In genomic region chr5:172403191-172403794, GRCh38 we compare ENCODE assay signal across 11 cellular contexts. TPM values are rescaled to one million over a fixed set of nuclear protein-coding genes. Genes with fewer than 3 reads are reported as not detected.
DNase-seq lines count a peak whose midpoint lies in the region; ATAC-seq and TF ChIP-seq lines count a peak whose summit lies in the region.
"Had no signal": no experiment of that assay in that cellular context is flagged by ENCODE, and none has a peak within 500 bp of the region (broad histone marks: within the 10 kb centered on the region; RNA-seq: fewer than 3 reads in every experiment).

No MANE protein-coding gene starts in this region.

- peaks cover 24% of the 10 kb centered on the region for H3K36me3 Mint-ChIP-seq in chondrocyte (ENCODE audit: low read depth)

- no peak for TF ChIP-seq CTCF in BE2C (IDR thresholded peaks at IDR 0.05; ENCODE audit: low read depth, low read length)
- no peak for TF ChIP-seq CTCF in chondrocyte (IDR thresholded peaks at IDR 0.05)
- no peak for TF ChIP-seq CTCF in prostate gland (IDR thresholded peaks at IDR 0.05)

- no peaks in the 10 kb centered on the region for H3K36me3 ChIP-seq in BE2C
- peaks cover 14% of the 10 kb centered on the region for H3K36me3 ChIP-seq in iPS-15b (ENCODE audit: control insufficient read depth, insufficient read depth, low read length)
- no peaks in the 10 kb centered on the region for H3K36me3 ChIP-seq in prostate gland

- 15% methylated on average over 11 of the region's 11 CpGs for WGBS in prostate gland

- no peaks in the 10 kb centered on the region for H3K9me3 ChIP-seq in BE2C
- no peaks in the 10 kb centered on the region for H3K9me3 ChIP-seq in iPS-15b (ENCODE audit: control insufficient read depth, insufficient read depth, low read length)
- H3K9me3 ChIP-seq in prostate gland = no peaks in the 10 kb centered on the region

- H3K4me1 ChIP-seq in BE2C = peaks cover 4% of the 10 kb centered on the region; the same call in 1 of the 2 replicates
- H3K4me1 ChIP-seq in iPS-15b (ENCODE audit: control insufficient read depth, insufficient read depth, low read length) = peaks cover 16% of the 10 kb centered on the region
- peaks cover 5% of the 10 kb centered on the region for H3K4me1 ChIP-seq in prostate gland (replicated peaks)
- H3K4me1 ChIP-seq: BLaER1 had no signal

- H3K4me3 ChIP-seq in BE2C (ENCODE audit: low read depth, low read length) (no peak overlapping the region), iPS-15b (ENCODE audit: low read depth, low read length) (peak overlapping the region; percentile 10), prostate gland (no peak overlapping the region)
- H3K4me3 ChIP-seq: BLaER1 had no signal

- no peak overlapping the region for H3K4me3 Mint-ChIP-seq in chondrocyte (ENCODE audit: unreplicated experiment)

- intact Hi-C loops in prostate gland (cut with DNase I) = no loop called here

- TF ChIP-seq POLR2A in prostate gland (IDR thresholded peaks at IDR 0.05) = no peak

- peak; percentile 23 for DNase-seq in BE2C
- DNase-seq in chondrocyte (ENCODE audit: low spot score) = no peak
- peak; percentile 54 for DNase-seq in prostate gland (ENCODE audit: low spot score)
- no peak for DNase-seq in NCI-H1417 (lab: John Stamatoyannopoulos, UW)
- no peak for DNase-seq in 8988T
- DNase-seq: activated T-cell treated with anti-CD3 and anti-CD28 coated beads for 4 hours had no signal

- ATAC-seq in GM21786 (IDR thresholded peaks at IDR 0.05; ENCODE audit: unreplicated experiment) (no peak), GM18867 (IDR thresholded peaks at IDR 0.05; ENCODE audit: unreplicated experiment) (no peak)

- peak overlapping the region; percentile 60 for H3K27ac Mint-ChIP-seq in chondrocyte (ENCODE audit: unreplicated experiment)

- no peaks in the 10 kb centered on the region for H3K9me3 Mint-ChIP-seq in chondrocyte (ENCODE audit: low read depth)

- H3K4me1 Mint-ChIP-seq in chondrocyte (ENCODE audit: low read depth) = peaks cover 34% of the 10 kb centered on the region

- H3K9ac ChIP-seq in iPS-15b (ENCODE audit: low read depth, low read length) = no peak overlapping the region
- H3K9ac ChIP-seq: BLaER1, KMS-11 had no signal

- H3K27me3 ChIP-seq in BE2C (no peaks in the 10 kb centered on the region), iPS-15b (ENCODE audit: control insufficient read depth, insufficient read depth, low read length) (no peaks in the 10 kb centered on the region), prostate gland (replicated peaks; ENCODE audit: insufficient read depth) (no peaks in the 10 kb centered on the region)
- H3K27me3 ChIP-seq: BLaER1 had no signal

- H3K27me3 Mint-ChIP-seq in chondrocyte (ENCODE audit: low read depth) = no peaks in the 10 kb centered on the region

- H3K27ac ChIP-seq in prostate gland = peak overlapping the region; percentile 76 to 85
- H3K27ac ChIP-seq: BLaER1, KMS-11 had no signal

RNA-seq across cellular contexts. Expression of gene SH3PXD2B, which starts 51.0 kb away (rescaled TPM):
- polyA plus RNA-seq in BE2C (2012; ENCODE audit: insufficient read depth, insufficient read length, low read depth) = 6.0 TPM
- total RNA-seq in chondrocyte = 48.9 to 81.1 TPM (median 75.7 TPM) in 3 replicates
- 10 to 100 TPM; 15.8 to 38.0 TPM for total RNA-seq in prostate gland

Comparison
In these comparisons a context has a peak if more than half of its experiments do, and no peak if none do; other contexts are left out.
1. DNase-seq: peak in BE2C (single experiment) and prostate gland (single experiment); none in chondrocyte (single experiment), NCI-H1417 (0 of 3) and 8988T (single experiment).